Comparison of ENCODE assay signal across 1 cellular context in the genomic region with DNA sequence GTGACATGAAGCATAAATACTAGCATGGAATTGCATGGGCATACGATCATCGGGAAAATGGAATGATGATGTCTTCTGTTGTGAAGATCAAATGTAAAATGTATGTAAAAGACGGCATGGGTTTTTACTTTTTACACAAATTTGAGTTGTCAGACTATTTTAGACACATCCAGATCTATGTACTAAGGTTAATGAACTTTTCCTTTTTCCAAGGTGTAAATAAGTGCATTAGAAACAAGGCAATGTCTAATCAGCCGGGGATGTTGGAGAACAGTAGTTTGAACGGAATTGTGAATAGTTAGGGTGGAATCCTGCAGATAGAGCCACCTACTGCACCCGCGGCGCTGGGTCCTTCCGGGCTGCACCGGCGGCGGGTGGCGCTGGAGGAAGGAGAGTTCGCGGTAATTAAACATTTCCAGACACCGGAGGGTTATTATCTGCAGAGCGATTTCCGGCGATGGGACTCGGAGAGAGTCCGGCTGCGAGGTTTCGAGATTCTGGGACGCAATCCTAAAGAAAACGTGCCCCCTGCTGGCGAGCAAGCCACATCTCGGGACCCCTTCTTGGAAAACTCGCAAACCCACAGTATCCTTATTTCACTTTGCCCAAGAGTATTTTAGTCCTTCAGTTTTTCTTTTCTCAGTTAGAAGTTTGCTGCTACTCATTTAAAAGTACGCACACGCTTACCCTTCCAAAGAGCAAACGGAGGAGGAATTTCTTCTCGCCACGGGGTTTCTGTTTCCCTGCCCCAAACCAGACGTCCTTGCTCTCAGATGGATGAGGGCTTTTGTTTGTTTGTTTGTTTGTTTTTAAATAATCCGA.
TF ChIP-seq lines count a peak whose summit lies in the region.

No MANE protein-coding gene starts in this region.

TF ChIP-seq in HepG2, 621 proteins besides CTCF, POLR2A, EP300 and RAD21 (continued from another document):
- TF ChIP-seq, protein P1, sequence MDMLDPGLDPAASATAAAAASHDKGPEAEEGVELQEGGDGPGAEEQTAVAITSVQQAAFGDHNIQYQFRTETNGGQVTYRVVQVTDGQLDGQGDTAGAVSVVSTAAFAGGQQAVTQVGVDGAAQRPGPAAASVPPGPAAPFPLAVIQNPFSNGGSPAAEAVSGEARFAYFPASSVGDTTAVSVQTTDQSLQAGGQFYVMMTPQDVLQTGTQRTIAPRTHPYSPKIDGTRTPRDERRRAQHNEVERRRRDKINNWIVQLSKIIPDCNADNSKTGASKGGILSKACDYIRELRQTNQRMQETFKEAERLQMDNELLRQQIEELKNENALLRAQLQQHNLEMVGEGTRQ (IDR thresholded peaks at IDR 0.05; ENCODE audit: low read depth, low read length): no peak
- TF ChIP-seq, protein P1 (CRISPR knock-in tag; IDR thresholded peaks at IDR 0.05; ENCODE audit: borderline replicate concordance): no peak
- no peak for TF ChIP-seq TOPORS (CRISPR knock-in tag; IDR thresholded peaks at IDR 0.05)
- peak; percentile 53 for TF ChIP-seq UBTF (CRISPR knock-in tag; IDR thresholded peaks at IDR 0.05)
- no peak for TF ChIP-seq ZBTB1 (CRISPR knock-in tag; IDR thresholded peaks at IDR 0.05; ENCODE audit: borderline replicate concordance)
- TF ChIP-seq ZNF780A (CRISPR knock-in tag; IDR thresholded peaks at IDR 0.05): no peak
- TF ChIP-seq ZNF484 (CRISPR knock-in tag; IDR thresholded peaks at IDR 0.05; ENCODE audit: borderline replicate concordance, low read depth): no peak
- TF ChIP-seq KDM2A (CRISPR knock-in tag; IDR thresholded peaks at IDR 0.05; ENCODE audit: borderline replicate concordance, low read depth): peak; percentile 72; the same call in 1 of the 2 replicates
- TF ChIP-seq ZNF33A (CRISPR knock-in tag; IDR thresholded peaks at IDR 0.05; ENCODE audit: borderline replicate concordance): no peak
- no peak for TF ChIP-seq NONO (IDR thresholded peaks at IDR 0.05)
- 0 out of 2 replicates have a peak, but pooled peaks have one; percentile 14 for TF ChIP-seq NONO (CRISPR knock-in tag; conservative IDR thresholded peaks at IDR 0.05)
- TF ChIP-seq POLR2AphosphoS2 (IDR thresholded peaks at IDR 0.05; ENCODE audit: low read depth, low read length): no peak
- no peak for TF ChIP-seq PHF5A (CRISPR knock-in tag; IDR thresholded peaks at IDR 0.05; ENCODE audit: low read depth, unreplicated experiment)
- no peak for TF ChIP-seq ZNF407 (CRISPR knock-in tag; IDR thresholded peaks at IDR 0.05; ENCODE audit: not compliant biosample characterization)
- no peak for TF ChIP-seq NRL (CRISPR knock-in tag; IDR thresholded peaks at IDR 0.05; ENCODE audit: borderline replicate concordance)
- no peak for TF ChIP-seq RFXAP (CRISPR knock-in tag; IDR thresholded peaks at IDR 0.05; ENCODE audit: borderline replicate concordance)
- TF ChIP-seq, protein P2, sequence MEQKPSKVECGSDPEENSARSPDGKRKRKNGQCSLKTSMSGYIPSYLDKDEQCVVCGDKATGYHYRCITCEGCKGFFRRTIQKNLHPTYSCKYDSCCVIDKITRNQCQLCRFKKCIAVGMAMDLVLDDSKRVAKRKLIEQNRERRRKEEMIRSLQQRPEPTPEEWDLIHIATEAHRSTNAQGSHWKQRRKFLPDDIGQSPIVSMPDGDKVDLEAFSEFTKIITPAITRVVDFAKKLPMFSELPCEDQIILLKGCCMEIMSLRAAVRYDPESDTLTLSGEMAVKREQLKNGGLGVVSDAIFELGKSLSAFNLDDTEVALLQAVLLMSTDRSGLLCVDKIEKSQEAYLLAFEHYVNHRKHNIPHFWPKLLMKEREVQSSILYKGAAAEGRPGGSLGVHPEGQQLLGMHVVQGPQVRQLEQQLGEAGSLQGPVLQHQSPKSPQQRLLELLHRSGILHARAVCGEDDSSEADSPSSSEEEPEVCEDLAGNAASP (CRISPR knock-in tag; IDR thresholded peaks at IDR 0.05; ENCODE audit: borderline replicate concordance): peak; percentile 21; the same call in 1 of the 2 replicates
- TF ChIP-seq THAP11 (CRISPR knock-in tag; IDR thresholded peaks at IDR 0.05): peak; percentile 39; the same call in 1 of the 2 replicates
- no peak for TF ChIP-seq ONECUT2 (CRISPR knock-in tag; IDR thresholded peaks at IDR 0.05)
- no peak for TF ChIP-seq IKZF1 (IDR thresholded peaks at IDR 0.05)
- TF ChIP-seq MTA1 (CRISPR knock-in tag; IDR thresholded peaks at IDR 0.05; ENCODE audit: borderline replicate concordance): 0 out of 2 replicates have a peak, but pooled peaks have one; percentile 29
